In genomic region chr1:45583666-45584350, GRCh38 we compare ENCODE assay signal across 1 cellular context.
TF ChIP-seq lines count a peak whose summit lies in the region.

Gene NASP, plus strand, starts transcription at chr1:45584041. Its CDS starts 106 bp downstream, at chr1:45584147.

TF ChIP-seq in K562, 482 proteins besides CTCF, POLR2A, EP300 and RAD21 (continued from another document and continues in another):
- TF ChIP-seq HMGXB4 (CRISPR knock-in tag; IDR thresholded peaks at IDR 0.05): peak; percentile 68; the same call in 1 of the 2 replicates
- no peak for TF ChIP-seq ZNF76 (CRISPR knock-in tag; IDR thresholded peaks at IDR 0.05; ENCODE audit: borderline replicate concordance)
- TF ChIP-seq ZNF707 (CRISPR knock-in tag; conservative IDR thresholded peaks at IDR 0.05): no peak
- peak; percentile 43; the same call in 1 of the 2 replicates for TF ChIP-seq GATA2 (CRISPR knock-in tag; IDR thresholded peaks at IDR 0.05)
- no peak for TF ChIP-seq IRF9 (tag; IDR thresholded peaks at IDR 0.05)
- TF ChIP-seq GTF2F1 (IDR thresholded peaks at IDR 0.05; ENCODE audit: low read depth, low read length): peak; percentile 97
- peak in 1 of 2 experiments; percentile 67; a peak in 1 of 4 replicates for TF ChIP-seq ZMIZ1 (IDR thresholded peaks at IDR 0.05; ENCODE audit: low read depth in 2 of 2, low read length in 2 of 2)
- peak; percentile 72 to 88 for TF ChIP-seq MNT (conservative IDR thresholded peaks at IDR 0.05)
- TF ChIP-seq COPS2 (conservative IDR thresholded peaks at IDR 0.05): no peak
- no peak for TF ChIP-seq ZNF134 (CRISPR knock-in tag; conservative IDR thresholded peaks at IDR 0.05)
- 0 out of 2 replicates have a peak, but pooled peaks have one; percentile 27 for TF ChIP-seq GATAD2B (IDR thresholded peaks at IDR 0.05; ENCODE audit: borderline replicate concordance)
- TF ChIP-seq KHSRP (IDR thresholded peaks at IDR 0.05): no peak
- TF ChIP-seq FOXM1 (IDR thresholded peaks at IDR 0.05; ENCODE audit: low read depth): peak; percentile 80; the same call in 1 of the 2 replicates
- TF ChIP-seq FOXM1 (CRISPR knock-in tag; IDR thresholded peaks at IDR 0.05; ENCODE audit: low read depth): peak; percentile 81; the same call in 1 of the 2 replicates
- TF ChIP-seq NFXL1 (CRISPR knock-in tag; IDR thresholded peaks at IDR 0.05): no peak
- no peak; a peak in 1 of 3 replicates for TF ChIP-seq CBX3 (IDR thresholded peaks at IDR 0.05; ENCODE audit: borderline replicate concordance in 1 of 2, low read length in 2 of 2)
- no peak for TF ChIP-seq FUS (optimal IDR thresholded peaks at IDR 0.05; ENCODE audit: low read depth, low read length)
- no peak for TF ChIP-seq SMARCA5 (IDR thresholded peaks at IDR 0.05)
- TF ChIP-seq HES1 (IDR thresholded peaks at IDR 0.05; ENCODE audit: low read depth): no peak
- TF ChIP-seq SRSF9 (IDR thresholded peaks at IDR 0.05; ENCODE audit: borderline replicate concordance, low read depth, low read length): no peak
- TF ChIP-seq KDM4B (IDR thresholded peaks at IDR 0.05; ENCODE audit: borderline replicate concordance in 2 of 2, low read depth in 1 of 2): no peak
- TF ChIP-seq MLX (CRISPR knock-in tag; conservative IDR thresholded peaks at IDR 0.05): 0 out of 4 replicates have a peak, but pooled peaks of 1 of the 2 experiments have one; percentile 72
- TF ChIP-seq CBFA2T3 (IDR thresholded peaks at IDR 0.05): peak; percentile 20; the same call in 1 of the 2 replicates
- no peak; the same call in 1 of the 2 replicates for TF ChIP-seq HNRNPUL1 (IDR thresholded peaks at IDR 0.05; ENCODE audit: low read length)
- TF ChIP-seq ZHX1 (conservative IDR thresholded peaks at IDR 0.05; ENCODE audit: low read length): no peak; the same call in 1 of the 2 replicates
- TF ChIP-seq E2F5 (CRISPR knock-in tag; IDR thresholded peaks at IDR 0.05): no peak
- TF ChIP-seq ZBTB11 (CRISPR knock-in tag; IDR thresholded peaks at IDR 0.05): peak in 1 of 3 experiments; percentile 70; a peak in 1 of 6 replicates
- no peak for TF ChIP-seq ILK (tag; IDR thresholded peaks at IDR 0.05; ENCODE audit: borderline replicate concordance, low read depth)
- no peak for TF ChIP-seq NRF1 (conservative IDR thresholded peaks at IDR 0.05 in 1 of 2, IDR thresholded peaks at IDR 0.05 in 1 of 2)
- TF ChIP-seq SMAD1 (IDR thresholded peaks at IDR 0.05; ENCODE audit: low read depth, low read length, partially characterized antibody): peak; percentile 94
- TF ChIP-seq RB1 (IDR thresholded peaks at IDR 0.05; ENCODE audit: low read depth): peak; percentile 6; the same call in 1 of the 2 replicates
- TF ChIP-seq ZFPM2 (CRISPR knock-in tag; IDR thresholded peaks at IDR 0.05): 0 out of 2 replicates have a peak, but pooled peaks have one; percentile 40
- TF ChIP-seq NFATC3 (IDR thresholded peaks at IDR 0.05): peak; percentile 74; the same call in 1 of the 2 replicates
- no peak for TF ChIP-seq CBX8 (IDR thresholded peaks at IDR 0.05; ENCODE audit: borderline replicate concordance, extremely low read depth, low read depth, low read length, poor library complexity, severe bottlenecking)
- no peak for TF ChIP-seq THRA (IDR thresholded peaks at IDR 0.05)
- TF ChIP-seq HMBOX1 (IDR thresholded peaks at IDR 0.05): peak; percentile 46; the same call in 1 of the 2 replicates
- TF ChIP-seq ZNF431 (CRISPR knock-in tag; IDR thresholded peaks at IDR 0.05): no peak
- TF ChIP-seq RFX5 (IDR thresholded peaks at IDR 0.05; ENCODE audit: low read depth, low read length): peak; percentile 37
- no peak for TF ChIP-seq RFX1 (IDR thresholded peaks at IDR 0.05)
- no peak; the same call in 1 of the 2 replicates for TF ChIP-seq TCF7 (IDR thresholded peaks at IDR 0.05; ENCODE audit: borderline replicate concordance)
- no peak for TF ChIP-seq HSF4 (CRISPR knock-in tag; IDR thresholded peaks at IDR 0.05; ENCODE audit: borderline replicate concordance)
- peak; percentile 98 for TF ChIP-seq TAF1 (IDR thresholded peaks at IDR 0.05; ENCODE audit: control insufficient read depth, extremely low read depth, insufficient read depth, low read length, severe bottlenecking)
- peak; percentile 83 for TF ChIP-seq ZFX (CRISPR knock-in tag; IDR thresholded peaks at IDR 0.05)
